23 cellular contexts compared by ENCODE assay signal in the genomic region with DNA sequence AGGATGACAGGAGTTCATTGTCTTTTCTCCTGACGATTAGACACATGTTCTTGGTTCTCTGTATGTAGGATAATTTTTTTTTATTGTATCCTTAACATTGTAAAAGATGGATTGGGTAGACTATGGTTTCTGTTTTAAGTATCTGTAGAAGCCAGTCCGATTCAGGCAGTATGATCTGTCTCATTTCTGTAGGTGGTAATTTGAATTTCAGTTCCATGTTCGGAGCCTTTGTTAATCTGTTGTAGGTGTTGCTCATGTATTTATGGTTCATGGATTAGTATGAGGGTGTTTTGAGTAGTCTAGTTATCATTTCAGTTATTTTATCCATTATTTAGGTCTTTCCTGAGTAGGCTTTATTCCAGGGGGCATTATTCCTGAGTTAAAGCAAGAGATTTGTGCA. TPM values are rescaled to one million over a fixed set of nuclear protein-coding genes. Genes with fewer than 3 reads are reported as not detected.
"Had no signal": no experiment of that assay in that cellular context is flagged by ENCODE, and none has a peak within 500 bp of the region (broad histone marks: within the 10 kb centered on the region; RNA-seq: fewer than 3 reads in every experiment).

No MANE protein-coding gene starts in this region.

- DNase-seq: activated CD4-positive, alpha-beta T cell treated with anti-CD3 and anti-CD28 coated beads, Interleukin-2, amount 50 U/mL, for 4 hours; activated CD8-positive, alpha-beta memory T cell treated with anti-CD3 and anti-CD28 coated beads for 24 hours; activated CD8-positive, alpha-beta memory T cell treated with anti-CD3 and anti-CD28 coated beads, Interleukin-2, amount 50 U/mL, for 4 hours; activated naive CD4-positive, alpha-beta T cell; activated naive CD8-positive, alpha-beta T cell treated with anti-CD3 and anti-CD28 coated beads for 36 hours; activated T-cell treated with anti-CD3 and anti-CD28 coated beads, Interleukin-2, amount 50 U/mL, for 24 hours; effector memory CD4-positive, alpha-beta T cell; gastrocnemius medialis; hippocampal formation; left ventricle myocardium inferior; naive thymus-derived CD8-positive, alpha-beta T cell; posterior cingulate gyrus; right lobe of liver; spleen; stimulated activated CD4-positive, alpha-beta T cell treated with anti-CD3 and anti-CD28 coated beads, Interleukin-4, amount 100 ng/mL, for 24 hours; stimulated activated naive CD4-positive, alpha-beta T cell treated with Interleukin-2 at 50 U/mL for 16 hours; WERI-Rb-1 had no signal

- H2AFZ ChIP-seq: neural progenitor cell had no signal

- FAIRE-seq: astrocyte, colon, TTC549 had no signal

- H3K4me2 ChIP-seq: neural progenitor cell had no signal

- H3K27ac ChIP-seq: gastrocnemius medialis, left ventricle myocardium inferior, neural progenitor cell, right lobe of liver, spleen, WERI-Rb-1 had no signal

- ATAC-seq: esophagus mucosa; gastrocnemius medialis; naive thymus-derived CD8-positive, alpha-beta T cell; right lobe of liver had no signal

- H3K9ac ChIP-seq: neural progenitor cell had no signal

- H3K27me3 ChIP-seq: gastrocnemius medialis, neural progenitor cell, right lobe of liver, spleen had no signal

- H3K4me3 ChIP-seq: gastrocnemius medialis, left ventricle myocardium inferior, neural progenitor cell, right lobe of liver, spleen had no signal

- H3K4me1 ChIP-seq: gastrocnemius medialis, left ventricle myocardium inferior, neural progenitor cell, right lobe of liver, spleen had no signal

- H3K9me3 ChIP-seq: gastrocnemius medialis, right lobe of liver had no signal

- H3K36me3 ChIP-seq: gastrocnemius medialis, left ventricle myocardium inferior, neural progenitor cell, right lobe of liver, spleen, WERI-Rb-1 had no signal

RNA-seq across cellular contexts. Expression of a gene that starts 32.4 kb away (rescaled TPM):
- total RNA-seq: activated naive CD8-positive, alpha-beta T cell treated with anti-CD3 and anti-CD28 coated beads for 36 hours; activated T-helper 2 cell treated with anti-CD3 and anti-CD28 coated beads, Interferon-gamma antibody, Interleukin-2, Interleukin-4, amounts not matched to agents 10 μg/mL and 5 μg/mL and 100 μg/mL, durations not matched to agents 14 hours and 24 hours and 36 hours had no signal
- polyA plus RNA-seq: naive thymus-derived CD8-positive, alpha-beta T cell had no signal
